Comparison of ENCODE assay signal across 10 cellular contexts in genomic region chr5:124677376-124677998, GRCh38.
DNase-seq lines count a peak whose midpoint lies in the region; ATAC-seq and TF ChIP-seq lines count a peak whose summit lies in the region.
"Had no signal": no experiment of that assay in that cellular context is flagged by ENCODE, and none has a peak within 500 bp of the region (broad histone marks: within the 10 kb centered on the region; RNA-seq: fewer than 3 reads in every experiment).

No MANE protein-coding gene starts in this region.

- ATAC-seq in left lobe of liver (peak; percentile 44), HG02973 (IDR thresholded peaks at IDR 0.05; ENCODE audit: unreplicated experiment) (no peak), HG03378 (IDR thresholded peaks at IDR 0.05; ENCODE audit: unreplicated experiment) (no peak), GM21515 (IDR thresholded peaks at IDR 0.05; ENCODE audit: unreplicated experiment) (no peak)

- no peaks in the 10 kb centered on the region for H3K36me3 ChIP-seq in smooth muscle cell (ENCODE audit: low read depth)

- peaks cover 40% of the 10 kb centered on the region for H4K20me1 ChIP-seq in smooth muscle cell (ENCODE audit: low read depth)

- TF ChIP-seq CTCF in cardiac fibroblast (IDR thresholded peaks at IDR 0.05; ENCODE audit: low read depth, low read length), result no peak
- no peak for TF ChIP-seq CTCF in smooth muscle cell (IDR thresholded peaks at IDR 0.05; ENCODE audit: borderline replicate concordance, insufficient read depth, poor library complexity, severe bottlenecking)

- H3K4me2 ChIP-seq in smooth muscle cell, result peak overlapping the region; percentile 77

- peak; percentile 81 for DNase-seq in NCI-H1694 (lab: John Stamatoyannopoulos, UW)
- peak; percentile 42 to 57 for DNase-seq in cardiac fibroblast (ENCODE audit: low read depth in 2 of 2)
- no peak for DNase-seq in left lobe of liver (ENCODE audit: low spot score)
- no peak for DNase-seq in smooth muscle cell (lab: John Stamatoyannopoulos, UW; ENCODE audit: unreplicated experiment)
- no peak for DNase-seq in effector CD4-positive, alpha-beta T cell
- DNase-seq: activated T-cell treated with anti-CD3 and anti-CD28 coated beads, Interleukin-2, amount 50 U/mL, for 24 hours; stimulated activated naive CD4-positive, alpha-beta T cell treated with Interleukin-2 at 50 U/mL for 16 hours had no signal

- H3K9me3 ChIP-seq in smooth muscle cell (replicated peaks; ENCODE audit: low read depth), result no peaks in the 10 kb centered on the region

- H3K79me2 ChIP-seq in smooth muscle cell (ENCODE audit: low read depth), result peaks cover 68% of the 10 kb centered on the region

- no peak overlapping the region for H3K4me3 ChIP-seq in cardiac fibroblast (replicated peaks in 1 of 2; ENCODE audit: low read depth in 2 of 2, low read length in 2 of 2)
- no peak overlapping the region for H3K4me3 ChIP-seq in smooth muscle cell

- H2AFZ ChIP-seq in smooth muscle cell (ENCODE audit: low read depth), result no peak overlapping the region

- no peaks in the 10 kb centered on the region for H3K27me3 ChIP-seq in smooth muscle cell (ENCODE audit: low read depth)

- H3K4me1 ChIP-seq in smooth muscle cell (ENCODE audit: low read depth), result peaks cover 53% of the 10 kb centered on the region

- no peak overlapping the region for H3K9ac ChIP-seq in smooth muscle cell (ENCODE audit: low read depth)

- peak overlapping the region; percentile 70 for H3K27ac ChIP-seq in smooth muscle cell (ENCODE audit: low read depth)

- 48% methylated on average over 8 of the region's 8 CpGs for WGBS in smooth muscle cell (ENCODE audit: low lambda C conversion rate)

- H3F3A ChIP-seq in smooth muscle cell (ENCODE audit: low read depth), result peaks cover 13% of the 10 kb centered on the region

Comparison
In these comparisons a context has a peak if more than half of its experiments do, and no peak if none do; other contexts are left out.
1. DNase-seq: peak in NCI-H1694 (single experiment) and cardiac fibroblast (2 of 2); none in left lobe of liver (single experiment), smooth muscle cell (single experiment) and effector CD4-positive, alpha-beta T cell (single experiment).